11 cellular contexts compared by ENCODE assay signal in genomic region chr1:210447456-210448057, GRCh38.
"Had no signal": no experiment of that assay in that cellular context is flagged by ENCODE, and none has a peak within 500 bp of the region (broad histone marks: within the 10 kb centered on the region; RNA-seq: fewer than 3 reads in every experiment).

No MANE protein-coding gene starts in this region.

- DNase-seq: activated effector memory CD4-positive, alpha-beta T cell treated with Interleukin-2 at 50 U/mL for 16 hours; cortex of kidney; effector CD8-positive, alpha-beta T cell; T-helper 9 cell had no signal

- H3K27me3 ChIP-seq: heart right ventricle, pancreas had no signal

- H3K36me3 ChIP-seq: heart right ventricle, pancreas had no signal

- H3K4me3 Mint-ChIP-seq: activated CD8-positive, alpha-beta T cell treated with anti-CD3 and anti-CD28 coated beads, Interleukin-2, amount 10 ng/mL, durations not matched to agents 7 days and 5 days; neural crest cell had no signal

- H3K9me3 Mint-ChIP-seq: neural crest cell had no signal

- FAIRE-seq: keratinocyte, pancreas, urothelium cell line had no signal

- H3K27ac ChIP-seq: heart right ventricle, pancreas, VCaP had no signal

- H3K4me3 ChIP-seq: heart right ventricle, pancreas had no signal

- H3K9me3 ChIP-seq: heart right ventricle, pancreas had no signal

- H3K4me1 ChIP-seq: heart right ventricle, pancreas had no signal
